ENCODE assay signal across 21 cellular contexts in genomic region chr15:64947211-64947610, GRCh38. TPM values are rescaled to one million over a fixed set of nuclear protein-coding genes. Genes with fewer than 3 reads are reported as not detected.
A peak's percentile ranks its signal among the peaks of the same experiment; 100 is the strongest.
DNase-seq lines count a peak whose midpoint lies in the region; ATAC-seq and TF ChIP-seq lines count a peak whose summit lies in the region.
"Had no signal": no experiment of that assay in that cellular context is flagged by ENCODE, and none has a peak within 500 bp of the region (broad histone marks: within the 10 kb centered on the region; RNA-seq: fewer than 3 reads in every experiment).

No MANE protein-coding gene starts in this region.

- ATAC-seq in GM23338, result peak; percentile 68
- ATAC-seq in WTC11, result peak; percentile 62
- no peak for ATAC-seq in stimulated activated effector memory CD8-positive, alpha-beta T cell treated with anti-CD3 and anti-CD28 coated beads, Interleukin-12 subunit alpha, Interleukin-12 subunit beta, amount 100 ng/mL, for 72 hours
- ATAC-seq in GM18907 (IDR thresholded peaks at IDR 0.05; ENCODE audit: unreplicated experiment), result no peak
- no peak for ATAC-seq in HG02981 (IDR thresholded peaks at IDR 0.05; ENCODE audit: unreplicated experiment)
- ATAC-seq: Panc1 had no signal

- H3K9me2 ChIP-seq in GM23338 (ENCODE audit: insufficient read depth), result peaks cover 4% of the 10 kb centered on the region; the same call in 1 of the 2 replicates

- H3K4me3 Mint-ChIP-seq in GM23338 (no peak overlapping the region), WTC11 (no peak overlapping the region)
- no peak overlapping the region for H3K4me3 Mint-ChIP-seq in stimulated activated effector memory CD8-positive, alpha-beta T cell treated with anti-CD3 and anti-CD28 coated beads, Interleukin-12 subunit alpha, Interleukin-12 subunit beta, amount 100 ng/mL, for 72 hours
- H3K4me3 Mint-ChIP-seq: B cell; CD8-positive, alpha-beta memory T cell had no signal

- no peak overlapping the region for H3K27ac ChIP-seq in GM23338 (ENCODE audit: low read depth)
- H3K27ac ChIP-seq: GM23248, SK-N-MC had no signal

- no peaks in the 10 kb centered on the region for H3K79me2 ChIP-seq in GM23338 (replicated peaks; ENCODE audit: insufficient read depth)

- H4K20me1 ChIP-seq in GM23338 (replicated peaks; ENCODE audit: insufficient read depth), result no peaks in the 10 kb centered on the region; the same call in 1 of the 2 replicates

- POLR2A ChIA-PET in WTC11 (lab: Charles Lee), result no interaction called here

- H3K4me3 ChIP-seq in GM23338, result no peak overlapping the region
- H3K4me3 ChIP-seq: GM23248, SK-N-MC had no signal

- DNase-seq in GM23338 (ENCODE audit: low spot score) (no peak), WTC11 (ENCODE audit: low spot score) (no peak), islet precursor cell (peak; percentile 43), NCI-H1436 (lab: John Stamatoyannopoulos, UW) (no peak)
- DNase-seq in stimulated activated effector memory CD8-positive, alpha-beta T cell treated with anti-CD3 and anti-CD28 coated beads, Interleukin-12 subunit alpha, Interleukin-12 subunit beta, amount 100 ng/mL, for 72 hours (ENCODE audit: low spot score in 2 of 2), result peak in 1 of 2 donors; percentile 38
- DNase-seq: CD8-positive, alpha-beta memory T cell; DMS79 treated with DMSO at 0.1 percent for 48 hours; GM23248; IMR-90; Kasumi-1; MM.1S; NCI-H1092 treated with DMSO at 0.1 percent for 48 hours; NCI-H1694; NCI-H226; NCI-H524 treated with DMSO at 0.1 percent for 48 hours; Right ventricle myocardium superior had no signal

- H3K4me1 Mint-ChIP-seq in GM23338 (0 out of 3 replicates have a peak, but pooled peaks cover 3% of the 10 kb centered on the region), WTC11 (0 out of 2 replicates have a peak, but pooled peaks cover 4% of the 10 kb centered on the region)
- H3K4me1 Mint-ChIP-seq in stimulated activated effector memory CD8-positive, alpha-beta T cell treated with anti-CD3 and anti-CD28 coated beads, Interleukin-12 subunit alpha, Interleukin-12 subunit beta, amount 100 ng/mL, for 72 hours, result peaks cover 11% of the 10 kb centered on the region

- no peak overlapping the region for H3K4me2 ChIP-seq in GM23338

- peaks cover 10% of the 10 kb centered on the region for H3K9me3 Mint-ChIP-seq in GM23338
- peaks cover 15% of the 10 kb centered on the region for H3K9me3 Mint-ChIP-seq in WTC11
- no peaks in the 10 kb centered on the region for H3K9me3 Mint-ChIP-seq in stimulated activated effector memory CD8-positive, alpha-beta T cell treated with anti-CD3 and anti-CD28 coated beads, Interleukin-12 subunit alpha, Interleukin-12 subunit beta, amount 100 ng/mL, for 72 hours
- H3K9me3 Mint-ChIP-seq: CD8-positive, alpha-beta memory T cell had no signal

- H3K36me3 Mint-ChIP-seq in GM23338 (ENCODE audit: low read depth) (peaks cover 9% of the 10 kb centered on the region; the same call in 2 of the 3 replicates), WTC11 (peaks cover 19% of the 10 kb centered on the region)
- H3K36me3 Mint-ChIP-seq in stimulated activated effector memory CD8-positive, alpha-beta T cell treated with anti-CD3 and anti-CD28 coated beads, Interleukin-12 subunit alpha, Interleukin-12 subunit beta, amount 100 ng/mL, for 72 hours, result peaks cover 6% of the 10 kb centered on the region

- peaks cover 4% of the 10 kb centered on the region; the same call in 1 of the 2 replicates for H3F3A ChIP-seq in GM23338 (replicated peaks; ENCODE audit: low read depth)

- H2AFZ ChIP-seq in GM23338, result no peak overlapping the region
- H2AFZ ChIP-seq: GM23248 had no signal

- H3K36me3 ChIP-seq in GM23338 (ENCODE audit: insufficient read depth), result no peaks in the 10 kb centered on the region

- H3K4me1 ChIP-seq in GM23338 (ENCODE audit: insufficient read depth), result no peaks in the 10 kb centered on the region

- TF ChIP-seq CTCF in GM23338 (conservative IDR thresholded peaks at IDR 0.05; ENCODE audit: low read depth in 2 of 2) (peak in 1 of 2 experiments; percentile 30; a peak in 1 of 4 replicates), WTC11 (IDR thresholded peaks at IDR 0.05) (no peak)

- no peak overlapping the region for H3K27ac Mint-ChIP-seq in GM23338
- H3K27ac Mint-ChIP-seq in WTC11, result no peak overlapping the region
- H3K27ac Mint-ChIP-seq in stimulated activated effector memory CD8-positive, alpha-beta T cell treated with anti-CD3 and anti-CD28 coated beads, Interleukin-12 subunit alpha, Interleukin-12 subunit beta, amount 100 ng/mL, for 72 hours, result peak overlapping the region; percentile 84
- H3K27ac Mint-ChIP-seq: B cell had no signal

- H3K27me3 Mint-ChIP-seq in GM23338 (ENCODE audit: insufficient read depth, low read depth, poor library complexity), result peaks cover 10% of the 10 kb centered on the region
- no peaks in the 10 kb centered on the region; the same call in 1 of the 2 replicates for H3K27me3 Mint-ChIP-seq in WTC11 (ENCODE audit: low read depth)
- H3K27me3 Mint-ChIP-seq: B cell; CD8-positive, alpha-beta memory T cell had no signal

- no peaks in the 10 kb centered on the region for H3K27me3 ChIP-seq in GM23338 (ENCODE audit: insufficient read depth)

- CTCF ChIA-PET in WTC11 (lab: Charles Lee), result interaction anchor here (1.0 to 1.2 kb wide), 6 partner anchors 8 to 72 kb away, joined by 3 to 4 read pairs (median 4); no protein-coding TSS in a partner anchor

TF ChIP-seq in GM23338, 12 proteins besides CTCF, POLR2A, EP300 and RAD21 (continues in another document):
- TF ChIP-seq ZNF331 (CRISPR knock-in tag; IDR thresholded peaks at IDR 0.05; ENCODE audit: low read depth) (no peak), CREB1 (CRISPR knock-in tag; IDR thresholded peaks at IDR 0.05; ENCODE audit: low read depth) (no peak), STAT1 (IDR thresholded peaks at IDR 0.05; ENCODE audit: unreplicated experiment) (no peak), JUNB (IDR thresholded peaks at IDR 0.05; ENCODE audit: unreplicated experiment) (no peak), EZH2phosphoT487 (IDR thresholded peaks at IDR 0.05; ENCODE audit: unreplicated experiment) (no peak), ETS1 (IDR thresholded peaks at IDR 0.05) (no peak), ZNF114 (CRISPR knock-in tag; IDR thresholded peaks at IDR 0.05) (no peak)

TF ChIP-seq in WTC11, 78 proteins besides CTCF, POLR2A, EP300 and RAD21 (continues in another document):
- TF ChIP-seq ETV6 (CRISPR knock-in tag; IDR thresholded peaks at IDR 0.05) (no peak), MAX (CRISPR knock-in tag; IDR thresholded peaks at IDR 0.05) (no peak), NR1H2 (CRISPR knock-in tag; IDR thresholded peaks at IDR 0.05) (no peak), E2F5 (CRISPR knock-in tag; IDR thresholded peaks at IDR 0.05) (no peak), RELA (CRISPR knock-in tag; IDR thresholded peaks at IDR 0.05; ENCODE audit: borderline replicate concordance) (no peak), AFF4 (CRISPR knock-in tag; IDR thresholded peaks at IDR 0.05; ENCODE audit: borderline replicate concordance) (no peak), ZBTB43 (CRISPR knock-in tag; IDR thresholded peaks at IDR 0.05) (no peak)

RNA-seq across cellular contexts. Expression of gene ANKDD1A, which starts 35.5 kb away (rescaled TPM):
- total RNA-seq in GM23338 (2014; rRNA removed; shearing (Covaris generic)), result 8.7 and 9.3 TPM in 2 replicates
- polyA plus RNA-seq in GM23338 (2016; fragmentation: Nextera tagmentation; extraction: Ambion mirVana), result 5.8 and 6.7 TPM in 2 replicates
- 6.1 to 7.9 TPM (median 7.4 TPM) in 3 replicates for total RNA-seq in WTC11 (2021)

RNA-seq across cellular contexts. Expression of gene SPG21, which starts 42.5 kb away (rescaled TPM):
- 86.6 and 102 TPM in 2 replicates for total RNA-seq in GM23338 (2014; rRNA removed; shearing (Covaris generic))
- polyA plus RNA-seq in GM23338 (2016; fragmentation: Nextera tagmentation; extraction: Ambion mirVana), result 79.4 and 81.0 TPM in 2 replicates
- total RNA-seq in WTC11 (2021), result 69.9 to 84.0 TPM (median 79.9 TPM) in 3 replicates

Comparison
In these comparisons a context has a peak if more than half of its experiments do, and no peak if none do; other contexts are left out.
1. ATAC-seq: peak in GM23338 (single experiment) and WTC11 (single experiment); none in stimulated activated effector memory CD8-positive, alpha-beta T cell treated with anti-CD3 and anti-CD28 coated beads, Interleukin-12 subunit alpha, Interleukin-12 subunit beta, amount 100 ng/mL, for 72 hours (single experiment), GM18907 (single experiment) and HG02981 (single experiment).